1 cellular context compared by ENCODE assay signal in genomic region chr1:103514920-103515503, GRCh38.
TF ChIP-seq lines count a peak whose summit lies in the region.

No MANE protein-coding gene starts in this region.

TF ChIP-seq in A549, 52 proteins besides CTCF, POLR2A, EP300 and RAD21 (continued from another document):
- TF ChIP-seq ELK1 (IDR thresholded peaks at IDR 0.05; ENCODE audit: low read depth, low read length) (no peak), SREBF2 (IDR thresholded peaks at IDR 0.05) (no peak), RNF2 (IDR thresholded peaks at IDR 0.05; ENCODE audit: borderline replicate concordance, low read depth) (no peak), POLR2AphosphoS2 (conservative IDR thresholded peaks at IDR 0.05; ENCODE audit: low read length) (no peak), HDAC2 (IDR thresholded peaks at IDR 0.05) (no peak), RFX5 (IDR thresholded peaks at IDR 0.05) (no peak), KDM5A (IDR thresholded peaks at IDR 0.05) (no peak), CBX8 (IDR thresholded peaks at IDR 0.05) (no peak), PBX3 (IDR thresholded peaks at IDR 0.05) (no peak), ZFP36 (IDR thresholded peaks at IDR 0.05; ENCODE audit: borderline replicate concordance, partially characterized antibody) (no peak), EHF (CRISPR knock-in tag; IDR thresholded peaks at IDR 0.05) (no peak), MAFK (IDR thresholded peaks at IDR 0.05; ENCODE audit: partially characterized antibody) (no peak), JUN (IDR thresholded peaks at IDR 0.05) (no peak)
TF ChIP-seq in A549: peak in this region for 0.
